10 cellular contexts compared by ENCODE assay signal in the genomic region with DNA sequence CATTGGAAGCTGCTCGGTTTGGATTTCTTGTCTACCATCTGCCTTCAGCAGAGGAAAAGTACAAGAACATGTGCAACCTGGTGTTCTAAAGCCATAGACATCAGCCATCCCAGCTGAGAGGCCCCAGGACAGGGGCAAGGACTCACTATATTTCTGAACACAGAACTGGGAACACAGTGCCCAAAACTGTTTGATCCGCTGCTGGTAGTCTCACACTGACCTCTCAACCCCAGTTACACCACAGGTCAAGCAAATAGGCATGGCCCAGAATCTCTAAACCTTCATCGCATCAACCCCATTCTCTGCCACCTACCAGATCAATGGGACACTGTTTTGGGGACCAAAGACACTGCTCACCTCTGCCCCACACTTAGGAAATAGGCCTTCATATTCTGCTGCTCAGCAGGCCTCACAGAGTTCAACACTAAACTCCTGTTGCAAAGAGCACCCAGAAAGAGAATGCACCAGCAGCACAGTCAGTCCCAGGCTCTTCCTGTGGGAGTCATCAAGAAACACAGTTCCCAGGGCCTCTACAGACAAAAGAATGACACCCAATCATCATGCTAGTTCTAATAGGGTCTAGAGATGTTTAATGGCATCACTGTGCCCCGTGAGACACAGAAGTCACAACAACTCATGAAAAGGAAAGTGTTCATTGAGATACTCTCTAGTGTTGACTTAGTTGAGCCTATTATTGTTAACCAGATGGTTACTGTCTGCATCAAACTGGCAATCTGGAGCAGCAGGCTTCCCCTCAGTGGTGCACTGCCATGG. TPM values are rescaled to one million over a fixed set of nuclear protein-coding genes. Genes with fewer than 3 reads are reported as not detected.
DNase-seq lines count a peak whose midpoint lies in the region; ATAC-seq and TF ChIP-seq lines count a peak whose summit lies in the region.
"Had no signal": no experiment of that assay in that cellular context is flagged by ENCODE, and none has a peak within 500 bp of the region (broad histone marks: within the 10 kb centered on the region; RNA-seq: fewer than 3 reads in every experiment).

No MANE protein-coding gene starts in this region.

- peaks cover 15% of the 10 kb centered on the region for H3K9me3 Mint-ChIP-seq in endodermal cell
- H3K9me3 Mint-ChIP-seq: activated T-cell treated with anti-CD3 and anti-CD28 coated beads, Interleukin-2, amount 50 U/mL, for 4 hours had no signal

- no peaks in the 10 kb centered on the region for H3K9me3 ChIP-seq in DND-41 (ENCODE audit: insufficient read depth, low read length, severe bottlenecking)
- peaks cover 12% of the 10 kb centered on the region for H3K9me3 ChIP-seq in KOPT-K1 (ENCODE audit: insufficient read depth, low read length, poor library complexity, severe bottlenecking)
- peaks cover 14% of the 10 kb centered on the region for H3K9me3 ChIP-seq in endodermal cell (ENCODE audit: control insufficient read depth, low read length)
- H3K9me3 ChIP-seq in psoas muscle: no peaks in the 10 kb centered on the region
- H3K9me3 ChIP-seq: SJSA1 had no signal

- H3K27me3 Mint-ChIP-seq in endodermal cell (ENCODE audit: insufficient read depth): peaks cover 5% of the 10 kb centered on the region

- H3K27ac ChIP-seq in DND-41 (ENCODE audit: low read length): peak overlapping the region; percentile 80
- peak overlapping the region; percentile 72 for H3K27ac ChIP-seq in KOPT-K1 (ENCODE audit: low read depth, low read length, poor library complexity, severe bottlenecking)
- H3K27ac ChIP-seq in endodermal cell (ENCODE audit: low read depth, low read length): no peak overlapping the region
- no peak overlapping the region for H3K27ac ChIP-seq in psoas muscle
- H3K27ac ChIP-seq: SJSA1 had no signal

- H3K9ac ChIP-seq in DND-41 (ENCODE audit: low read depth, low read length): peak overlapping the region; percentile 59
- H3K9ac ChIP-seq in endodermal cell (ENCODE audit: extremely low read depth, low read length, poor library complexity, severe bottlenecking): no peak overlapping the region

- no peaks in the 10 kb centered on the region for H3K36me3 ChIP-seq in DND-41 (ENCODE audit: insufficient read depth, low read length)
- no peaks in the 10 kb centered on the region for H3K36me3 ChIP-seq in KOPT-K1 (ENCODE audit: insufficient read depth, low read length)
- H3K36me3 ChIP-seq in endodermal cell (ENCODE audit: control insufficient read depth, insufficient read depth, low read length): no peaks in the 10 kb centered on the region
- no peaks in the 10 kb centered on the region for H3K36me3 ChIP-seq in psoas muscle (ENCODE audit: insufficient read depth in 1 of 2, low read depth in 1 of 2)
- H3K36me3 ChIP-seq: SJSA1 had no signal

- no peak overlapping the region for H3K4me3 Mint-ChIP-seq in endodermal cell
- H3K4me3 Mint-ChIP-seq: activated T-cell treated with anti-CD3 and anti-CD28 coated beads, Interleukin-2, amount 50 U/mL, for 4 hours had no signal

- H3K4me1 Mint-ChIP-seq in endodermal cell: peaks cover 16% of the 10 kb centered on the region

- peak; percentile 13; the same call in 1 of the 3 replicates for ATAC-seq in DND-41 (ENCODE audit: insufficient read depth, low read depth)
- no peak for ATAC-seq in psoas muscle
- ATAC-seq: activated T-cell treated with anti-CD3 and anti-CD28 coated beads, Interleukin-2, amount 50 U/mL, for 4 hours; stimulated activated naive CD8-positive, alpha-beta T cell treated with anti-CD3 and anti-CD28 coated beads, Interleukin-15, Interleukin-2, amounts not matched to agents 100 U/mL and 50 U/mL, for 24 hours had no signal

- TF ChIP-seq CTCF in DND-41 (IDR thresholded peaks at IDR 0.05; ENCODE audit: borderline replicate concordance, extremely low read depth, low read length, poor library complexity, severe bottlenecking) (no peak), endodermal cell (conservative IDR thresholded peaks at IDR 0.05) (no peak), psoas muscle (IDR thresholded peaks at IDR 0.05) (no peak), GM20000 (IDR thresholded peaks at IDR 0.05; ENCODE audit: extremely low read depth, missing control alignments) (no peak)

- H3K36me3 Mint-ChIP-seq in endodermal cell (ENCODE audit: low read depth): no peaks in the 10 kb centered on the region

- H4K20me1 ChIP-seq in DND-41 (ENCODE audit: insufficient read depth, low read length): no peaks in the 10 kb centered on the region

- WGBS in endodermal cell (ENCODE audit: insufficient coverage in 1 of 2, insufficient read length in 1 of 2), 2 experiments: 91 to 100% methylated on average over 3 to 4 of the region's 4 CpGs
- WGBS in psoas muscle, 3 donors: 83 to 87% (median 85%) methylated on average over 4 of the region's 4 CpGs

- H3K4me2 ChIP-seq in DND-41 (ENCODE audit: insufficient read depth, low read length): peak overlapping the region; percentile 67

- DNase-seq in DND-41 (no peak), endodermal cell (peak; percentile 55), psoas muscle (no peak), SK-N-DZ (ENCODE audit: low spot score) (no peak), cerebellar nuclear complex (lab: John Stamatoyannopoulos, UW) (no peak), GM20000 (ENCODE audit: low spot score) (no peak)
- DNase-seq: activated T-cell treated with anti-CD3 and anti-CD28 coated beads, Interleukin-2, amount 50 U/mL, for 4 hours had no signal

- intact Hi-C loops in psoas muscle (cut with DNase I): no loop called here

- H3K4me1 ChIP-seq in DND-41 (ENCODE audit: insufficient read depth, low read length) (peaks cover 27% of the 10 kb centered on the region), endodermal cell (ENCODE audit: control insufficient read depth, insufficient read depth, low read length) (peaks cover 10% of the 10 kb centered on the region), psoas muscle (peaks cover 14% of the 10 kb centered on the region)
- H3K4me1 ChIP-seq: SJSA1 had no signal

- no peak overlapping the region for H3K27ac Mint-ChIP-seq in endodermal cell

- H3K27me3 ChIP-seq in DND-41 (ENCODE audit: insufficient read depth, low read length, poor library complexity): peaks cover 6% of the 10 kb centered on the region
- no peaks in the 10 kb centered on the region for H3K27me3 ChIP-seq in endodermal cell (ENCODE audit: control insufficient read depth, insufficient read depth, low read length, poor library complexity, severe bottlenecking)
- H3K27me3 ChIP-seq in psoas muscle (ENCODE audit: insufficient read depth in 3 of 3, low read length in 2 of 3): no peaks in the 10 kb centered on the region
- H3K27me3 ChIP-seq: SJSA1 had no signal

- H2AFZ ChIP-seq in DND-41 (ENCODE audit: low read depth, low read length): peak overlapping the region; percentile 68

- peaks cover 5% of the 10 kb centered on the region; the same call in 1 of the 2 replicates for H3K79me2 ChIP-seq in DND-41 (ENCODE audit: insufficient read depth, low read length)

- peak overlapping the region; percentile 30 to 81; a peak in 3 of 4 replicates for H3K4me3 ChIP-seq in DND-41 (ENCODE audit: low read depth in 1 of 2, low read length in 2 of 2)
- H3K4me3 ChIP-seq in endodermal cell (ENCODE audit: low read length): peak overlapping the region; percentile 87
- peak overlapping the region; percentile 50 for H3K4me3 ChIP-seq in psoas muscle
- H3K4me3 ChIP-seq: SJSA1 had no signal

RNA-seq across cellular contexts. Expression of a gene that starts 1.8 kb away (rescaled TPM):
- total RNA-seq in endodermal cell: 10 to 100 TPM; 17.5 to 19.4 TPM
- polyA plus RNA-seq in endodermal cell (2013, experiment 1 of 2): 5.6 TPM
- polyA plus RNA-seq in endodermal cell (2013, experiment 2 of 2): 5.9 TPM
- 1 to 10 TPM in 3 of 4 donors, under 1 TPM in 1; 0.86 to 4.3 (median 2.6) TPM for total RNA-seq in psoas muscle
- 1 to 10 TPM in 1 of 3 donors, under 1 TPM in 2; 0.69 to 1.9 (median 0.79) TPM for polyA plus RNA-seq in psoas muscle
- 3.4 and 4.1 TPM in 2 replicates for polyA plus RNA-seq in SK-N-DZ (2014; cell fraction: cytosol; rRNA removed)
- polyA plus RNA-seq in SK-N-DZ (2014; cell fraction: nucleus; rRNA removed): 14.0 and 20.3 TPM in 2 replicates

RNA-seq across cellular contexts. Expression of a gene that starts 20.1 kb away (rescaled TPM):
- total RNA-seq in endodermal cell (10 to 100 TPM; 50.7 to 61.0 TPM), psoas muscle (10 to 100 TPM; 11.5 to 19.2 (median 17.6) TPM)
- 75.5 TPM for polyA plus RNA-seq in endodermal cell (2013, experiment 1 of 2)
- polyA plus RNA-seq in endodermal cell (2013, experiment 2 of 2): 72.9 TPM
- 10 to 100 TPM; 12.2 to 13.3 (median 13.1) TPM for polyA plus RNA-seq in psoas muscle
- polyA plus RNA-seq in SK-N-DZ (2014; cell fraction: cytosol; rRNA removed): 31.3 and 45.2 TPM in 2 replicates
- 11.8 and 15.1 TPM in 2 replicates for polyA plus RNA-seq in SK-N-DZ (2014; cell fraction: nucleus; rRNA removed)

Comparison
In these comparisons a context has a peak if more than half of its experiments do, and no peak if none do; other contexts are left out.
1. H3K27ac ChIP-seq: peak in DND-41 (single experiment) and KOPT-K1 (single experiment); none in endodermal cell (single experiment) and psoas muscle (single experiment).
2. Peak in every context shown above with its lines, with median percentiles within 50 percentile points of each other: H3K4me3 ChIP-seq.